ENCODE assay signal across 8 cellular contexts in the genomic region with DNA sequence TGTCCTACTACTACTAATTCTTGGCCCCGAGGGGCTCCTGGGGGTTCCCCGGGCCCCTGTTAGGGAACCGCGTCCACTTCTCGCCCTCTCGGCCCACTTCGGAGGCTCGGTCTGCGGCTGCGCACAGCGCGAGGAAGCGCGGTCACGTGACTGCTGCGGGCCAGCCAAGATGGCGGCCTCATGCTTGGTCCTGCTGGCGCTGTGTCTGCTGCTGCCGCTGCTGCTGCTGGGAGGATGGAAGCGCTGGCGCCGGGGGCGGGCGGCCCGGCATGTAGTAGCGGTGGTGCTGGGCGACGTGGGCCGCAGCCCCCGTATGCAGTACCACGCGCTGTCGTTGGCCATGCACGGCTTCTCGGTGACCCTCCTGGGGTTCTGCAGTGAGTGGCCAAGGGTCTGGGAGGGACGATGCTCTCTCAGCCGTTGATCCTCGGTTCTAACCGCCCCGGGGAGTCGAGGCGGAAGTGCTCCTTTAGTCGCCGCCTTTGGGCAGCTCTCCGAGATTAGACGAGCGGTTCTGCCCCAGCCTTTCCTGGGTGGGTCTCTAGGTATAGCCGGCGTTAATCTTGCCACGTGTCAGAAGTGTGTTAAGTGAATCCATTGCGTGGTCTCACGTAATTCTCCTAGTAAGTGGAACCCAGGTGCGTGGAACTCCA. TPM values are rescaled to one million over a fixed set of nuclear protein-coding genes. Genes with fewer than 3 reads are reported as not detected.
DNase-seq lines count a peak whose midpoint lies in the region; ATAC-seq and TF ChIP-seq lines count a peak whose summit lies in the region.

A gene with protein sequence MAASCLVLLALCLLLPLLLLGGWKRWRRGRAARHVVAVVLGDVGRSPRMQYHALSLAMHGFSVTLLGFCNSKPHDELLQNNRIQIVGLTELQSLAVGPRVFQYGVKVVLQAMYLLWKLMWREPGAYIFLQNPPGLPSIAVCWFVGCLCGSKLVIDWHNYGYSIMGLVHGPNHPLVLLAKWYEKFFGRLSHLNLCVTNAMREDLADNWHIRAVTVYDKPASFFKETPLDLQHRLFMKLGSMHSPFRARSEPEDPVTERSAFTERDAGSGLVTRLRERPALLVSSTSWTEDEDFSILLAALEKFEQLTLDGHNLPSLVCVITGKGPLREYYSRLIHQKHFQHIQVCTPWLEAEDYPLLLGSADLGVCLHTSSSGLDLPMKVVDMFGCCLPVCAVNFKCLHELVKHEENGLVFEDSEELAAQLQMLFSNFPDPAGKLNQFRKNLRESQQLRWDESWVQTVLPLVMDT (plus strand): TSS at position 163 of the 653 bp plus-strand sequence. CDS start 7 bp downstream, at position 170.

- WGBS in right cardiac atrium = under 1% methylated on average over 53 of the region's 53 CpGs

- TF ChIP-seq POLR2A in GM15510 (IDR thresholded peaks at IDR 0.05; ENCODE audit: borderline replicate concordance, extremely low read depth, insufficient read length) = peak; percentile 98
- TF ChIP-seq POLR2A in vagina (IDR thresholded peaks at IDR 0.05) = peak in 1 of 2 donors; percentile 44

- no peaks in the 10 kb centered on the region for H3K27me3 ChIP-seq in right cardiac atrium (ENCODE audit: control insufficient read depth, insufficient read depth)
- H3K27me3 ChIP-seq in rectal smooth muscle tissue (ENCODE audit: control insufficient read depth, insufficient read depth, low read length) = no peaks in the 10 kb centered on the region
- no peaks in the 10 kb centered on the region for H3K27me3 ChIP-seq in vagina

- DNase-seq in NCI-H1417 treated with DMSO at 0.1 percent for 48 hours (lab: John Stamatoyannopoulos, UW) (peak; percentile 12), T-helper 2 cell (peak; percentile 76 to 92 (median 80)), right cardiac atrium (peak; percentile 92 to 97 (median 97)), vagina (ENCODE audit: extremely low spot score in 2 of 2) (no peak)

- H3K27ac ChIP-seq in angular gyrus (ENCODE audit: low read depth, low read length) (peak within 1 kb of the TSS; percentile 66), right cardiac atrium (ENCODE audit: low read length) (peak within 1 kb of the TSS; percentile 81), rectal smooth muscle tissue (ENCODE audit: low read depth, low read length) (peak within 1 kb of the TSS; percentile 71), vagina (peak within 1 kb of the TSS; percentile 83)

- H3K4me1 ChIP-seq in right cardiac atrium (ENCODE audit: control insufficient read depth, insufficient read depth, low read length) (no peaks in the 10 kb centered on the region), rectal smooth muscle tissue (ENCODE audit: control insufficient read depth, insufficient read depth, low read length) (peaks cover 3% of the 10 kb centered on the region), vagina (peaks cover 18% of the 10 kb centered on the region)

- intact Hi-C loops in right cardiac atrium (cut with DNase I) (no loop called here), vagina (cut with DNase I) (no loop called here)

- H3K4me3 ChIP-seq in right cardiac atrium (ENCODE audit: low read length) (peak within 1 kb of the TSS; percentile 64), rectal smooth muscle tissue (ENCODE audit: low read length) (peak within 1 kb of the TSS; percentile 79), vagina (peak within 1 kb of the TSS; percentile 66 to 87)

- peak in 1 of 3 experiments; percentile 9 for TF ChIP-seq CTCF in vagina (IDR thresholded peaks at IDR 0.05)

- ATAC-seq in HG02798 (IDR thresholded peaks at IDR 0.05; ENCODE audit: poor library complexity, unreplicated experiment) (peak; percentile 86), right cardiac atrium (peak; percentile 94 to 95)

- peak within 1 kb of the TSS; percentile 52 for H3K9ac ChIP-seq in rectal smooth muscle tissue (ENCODE audit: low read length)

- H3K36me3 ChIP-seq in rectal smooth muscle tissue (ENCODE audit: control insufficient read depth, insufficient read depth, low read length) = peaks cover 13% of the 10 kb centered on the region
- H3K36me3 ChIP-seq in vagina = peaks cover 0 to 15% of the 10 kb centered on the region in 2 donors

- no peaks in the 10 kb centered on the region for H3K9me3 ChIP-seq in right cardiac atrium (ENCODE audit: control insufficient read depth, low read length)
- no peaks in the 10 kb centered on the region for H3K9me3 ChIP-seq in vagina

RNA-seq across cellular contexts. Expression of the gene that starts here (rescaled TPM):
- total RNA-seq in right cardiac atrium (10 to 100 TPM in 2 of 4 donors, 1 to 10 TPM in 2; 9.3 to 11.4 (median 10.1) TPM), vagina (22.8 TPM)
- polyA plus RNA-seq in right cardiac atrium = 8.0 TPM

Comparison
In these comparisons a context has a peak if more than half of its experiments do, and no peak if none do; other contexts are left out.
1. DNase-seq: peak in NCI-H1417 treated with DMSO at 0.1 percent for 48 hours (single experiment), T-helper 2 cell (5 of 5) and right cardiac atrium (3 of 3); none in vagina (0 of 2).
2. Peak in every context shown above with its lines, with median percentiles within 50 percentile points of each other: H3K27ac ChIP-seq and H3K4me3 ChIP-seq.